ENCODE assay signal across 9 cellular contexts in genomic region chr12:113297621-113298471, GRCh38. TPM values are rescaled to one million over a fixed set of nuclear protein-coding genes. Genes with fewer than 3 reads are reported as not detected.
DNase-seq lines count a peak whose midpoint lies in the region; ATAC-seq and TF ChIP-seq lines count a peak whose summit lies in the region.
"Had no signal": no experiment of that assay in that cellular context is flagged by ENCODE, and none has a peak within 500 bp of the region (broad histone marks: within the 10 kb centered on the region; RNA-seq: fewer than 3 reads in every experiment).

No MANE protein-coding gene starts in this region.

- TF ChIP-seq EP300 in stomach (IDR thresholded peaks at IDR 0.05) = no peak

- H3K36me3 ChIP-seq in adrenal gland (replicated peaks in 1 of 2) = peaks cover 0 to 62% of the 10 kb centered on the region in 2 donors
- peaks cover 36 to 87% (median 83%) of the 10 kb centered on the region in 4 donors for H3K36me3 ChIP-seq in stomach
- H3K36me3 ChIP-seq in uterus = no peaks in the 10 kb centered on the region

- TF ChIP-seq POLR2A in adrenal gland (IDR thresholded peaks at IDR 0.05) (peak in 1 of 2 donors; percentile 3), stomach (IDR thresholded peaks at IDR 0.05) (no peak), uterus (IDR thresholded peaks at IDR 0.05) (no peak)

- H3K9me3 ChIP-seq in adrenal gland (replicated peaks in 1 of 3) (no peaks in the 10 kb centered on the region), stomach (no peaks in the 10 kb centered on the region), uterus (no peaks in the 10 kb centered on the region)

- WGBS in adrenal gland, 4 donors = 48 to 80% (median 66%) methylated on average over 4 to 13 of the region's 13 CpGs
- WGBS in stomach, 5 donors = 70 to 82% (median 79%) methylated on average over 10 to 13 of the region's 13 CpGs

- ATAC-seq in HG03095 (IDR thresholded peaks at IDR 0.05; ENCODE audit: unreplicated experiment) = no peak

- peak overlapping the region in 4 of 5 donors; percentile 57 to 96 (median 92) for H3K27ac ChIP-seq in adrenal gland
- H3K27ac ChIP-seq in layer of hippocampus (ENCODE audit: low read depth, low read length) = peak overlapping the region; percentile 68
- peak overlapping the region in 3 of 5 donors; percentile 16 to 61 (median 24) for H3K27ac ChIP-seq in stomach
- H3K27ac ChIP-seq in uterus = peak overlapping the region in 1 of 2 donors; percentile 55
- H3K27ac ChIP-seq: C4-2B had no signal

- DNase-seq in G401 (ENCODE audit: low spot score) (peak; percentile 10), adrenal gland (peak in 2 of 7 donors; percentile 47 to 72), stomach (no peak), uterus (no peak), NCI-H1694 (lab: John Stamatoyannopoulos, UW) (no peak), nucleus accumbens (lab: John Stamatoyannopoulos, UW) (no peak)

- TF ChIP-seq CTCF in adrenal gland (IDR thresholded peaks at IDR 0.05) (no peak), stomach (IDR thresholded peaks at IDR 0.05) (no peak), uterus (IDR thresholded peaks at IDR 0.05) (no peak)

- intact Hi-C loops in adrenal gland (cut with DNase I) = loop anchor here (10.0 kb wide), 2 partner anchors 93 to 103 kb away; no protein-coding TSS in a partner anchor
- intact Hi-C loops in stomach (cut with DNase I; ENCODE audit: low total_unique reads) = no loop called here
- intact Hi-C loops in uterus (cut with DNase I; ENCODE audit: low total_unique reads) = no loop called here

- H3K4me1 ChIP-seq in adrenal gland (replicated peaks in 1 of 2) = peaks cover 38 to 47% of the 10 kb centered on the region in 2 donors
- H3K4me1 ChIP-seq in stomach = peaks cover 5 to 24% (median 13%) of the 10 kb centered on the region in 4 donors
- peaks cover 0 to 17% of the 10 kb centered on the region in 2 donors for H3K4me1 ChIP-seq in uterus

- in situ Hi-C loops in G401 (cut with HindIII; ENCODE audit: low sequenced_read_pairs) = no loop called here

- H3K4me3 ChIP-seq in adrenal gland (no peak overlapping the region), stomach (no peak overlapping the region), uterus (no peak overlapping the region)

- H3K27me3 ChIP-seq in adrenal gland = no peaks in the 10 kb centered on the region
- no peaks in the 10 kb centered on the region for H3K27me3 ChIP-seq in layer of hippocampus (ENCODE audit: control insufficient read depth, insufficient read depth, low read length)
- no peaks in the 10 kb centered on the region for H3K27me3 ChIP-seq in stomach
- H3K27me3 ChIP-seq in uterus = no peaks in the 10 kb centered on the region

RNA-seq across cellular contexts. Expression of gene SLC8B1, which starts 37.1 kb away (rescaled TPM):
- total RNA-seq in G401 (2014; rRNA removed; shearing (Covaris generic)) = 8.2 and 19.2 TPM in 2 replicates
- 100 to 1,000 TPM; 125 to 286 (median 172) TPM for total RNA-seq in adrenal gland
- 100 to 1,000 TPM; 194 to 288 (median 216) TPM for polyA plus RNA-seq in adrenal gland
- 100 to 1,000 TPM in 1 of 5 donors, 10 to 100 TPM in 4; 16.5 to 167 (median 49.8) TPM for total RNA-seq in stomach
- 10 to 100 TPM in 2 of 3 donors, 1 to 10 TPM in 1; 9.0 to 19.7 (median 13.8) TPM for polyA plus RNA-seq in stomach
- total RNA-seq in uterus = 10 to 100 TPM; 14.2 to 47.1 (median 36.2) TPM

Comparison
In these comparisons a context has a peak if more than half of its experiments do, and no peak if none do; other contexts are left out.
1. intact Hi-C loops: an anchor here in adrenal gland (10.0 kb wide); none called in stomach and uterus.